ENCODE assay signal across 14 cellular contexts in the genomic region with DNA sequence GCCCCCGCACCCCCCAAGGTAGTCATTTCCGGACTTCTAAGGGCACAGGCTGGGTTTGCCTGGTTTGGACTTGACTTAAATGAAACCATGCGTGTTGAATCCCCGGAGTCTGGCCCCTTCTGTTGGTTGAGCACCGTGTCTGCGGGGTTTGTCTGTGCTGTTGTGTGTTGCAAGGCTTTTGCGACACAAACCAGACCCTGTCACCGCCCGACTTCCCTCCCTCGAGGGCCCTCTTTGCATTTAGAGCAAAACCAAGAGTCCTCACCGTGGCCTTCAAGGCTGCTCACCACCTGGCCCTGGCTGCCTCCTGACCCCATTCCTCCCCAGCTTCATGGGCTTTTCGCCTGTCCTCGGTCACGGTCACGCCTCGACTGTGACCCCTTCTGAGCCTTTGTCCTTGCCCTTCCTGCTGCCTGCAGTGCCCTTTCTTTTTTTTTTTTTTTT. TPM values are rescaled to one million over a fixed set of nuclear protein-coding genes. Genes with fewer than 3 reads are reported as not detected.
DNase-seq lines count a peak whose midpoint lies in the region; ATAC-seq and TF ChIP-seq lines count a peak whose summit lies in the region.
"Had no signal": no experiment of that assay in that cellular context is flagged by ENCODE, and none has a peak within 500 bp of the region (broad histone marks: within the 10 kb centered on the region; RNA-seq: fewer than 3 reads in every experiment).

No MANE protein-coding gene starts in this region.

- H3K27ac ChIP-seq in ACC112 (ENCODE audit: low read depth, low read length) (peak overlapping the region; percentile 99), fibroblast of lung (ENCODE audit: insufficient read depth, low read length) (peak overlapping the region; percentile 74), neuronal stem cell (replicated peaks; ENCODE audit: low read length) (no peak overlapping the region)
- H3K27ac ChIP-seq: parathyroid adenoma had no signal

- peaks cover 12% of the 10 kb centered on the region for H3K27me3 Mint-ChIP-seq in activated CD4-positive, alpha-beta memory T cell treated with anti-CD3 and anti-CD28 coated beads, Interleukin-2, amount 10 ng/mL, durations not matched to agents 7 days and 5 days

- peak; percentile 78 for DNase-seq in NOMO-1 treated with dmso at 0.1 percent for 144 hours (lab: John Stamatoyannopoulos, UW; ENCODE audit: unreplicated experiment)
- peak in 1 of 2 donors; percentile 60 for DNase-seq in fibroblast of lung (ENCODE audit: low read depth in 2 of 2)
- no peak for DNase-seq in neuronal stem cell (ENCODE audit: low spot score)
- no peak for DNase-seq in activated CD4-positive, alpha-beta memory T cell treated with anti-CD3 and anti-CD28 coated beads, Interleukin-2, amount 10 ng/mL, durations not matched to agents 7 days and 5 days
- no peak for DNase-seq in activated CD4-positive, alpha-beta T cell treated with anti-CD3 and anti-CD28 coated beads, Interleukin-2, amount 50 U/mL, for 1 hour
- DNase-seq in stimulated activated CD4-positive, alpha-beta T cell treated with anti-CD3 and anti-CD28 coated beads, Interleukin-2, amount 100 ng/mL, for 48 hours: no peak
- DNase-seq: activated CD4-positive, CD25-positive, alpha-beta regulatory T cell treated with anti-CD3 and anti-CD28 coated beads, Interleukin-2, amount 50 U/mL, for 72 hours; activated effector memory CD4-positive, alpha-beta T cell treated with anti-CD3 and anti-CD28 coated beads, Interleukin-2, amount 50 U/mL, for 16 hours; dorsolateral prefrontal cortex; GDM1; NCI-H1694 treated with DMSO at 0.1 percent for 48 hours had no signal

- H3K4me3 Mint-ChIP-seq in activated CD4-positive, alpha-beta memory T cell treated with anti-CD3 and anti-CD28 coated beads, Interleukin-2, amount 10 ng/mL, durations not matched to agents 7 days and 5 days: no peak overlapping the region

- TF ChIP-seq CTCF in fibroblast of lung (conservative IDR thresholded peaks at IDR 0.05 in 1 of 2, IDR thresholded peaks at IDR 0.05 in 1 of 2; ENCODE audit: low read depth in 1 of 2, low read length in 2 of 2): no peak

- no peak overlapping the region for H2BK5ac ChIP-seq in neuronal stem cell (ENCODE audit: low read length)

- ATAC-seq in HG03342 (IDR thresholded peaks at IDR 0.05; ENCODE audit: unreplicated experiment): no peak

- H3K18ac ChIP-seq in neuronal stem cell (ENCODE audit: low read length): no peak overlapping the region

- CTCF ChIA-PET in activated CD4-positive, alpha-beta memory T cell treated with anti-CD3 and anti-CD28 coated beads, Interleukin-2, amount 10 ng/mL, durations not matched to agents 7 days and 5 days (lab: Charles Lee): no interaction called here

- H3K4me1 ChIP-seq in ACC112 (ENCODE audit: control insufficient read depth, insufficient read depth, low read length, unreplicated experiment) (peaks cover 61% of the 10 kb centered on the region), fibroblast of lung (ENCODE audit: control insufficient read depth, extremely low read depth, insufficient read depth, low read length) (peaks cover 33% of the 10 kb centered on the region), neuronal stem cell (ENCODE audit: control insufficient read depth in 2 of 2, insufficient read depth in 1 of 2, low read depth in 1 of 2, low read length in 2 of 2) (peaks cover 1 to 6% of the 10 kb centered on the region in 2 donors)
- H3K4me1 ChIP-seq: parathyroid adenoma had no signal

- no peak overlapping the region for H3K27ac Mint-ChIP-seq in activated CD4-positive, alpha-beta memory T cell treated with anti-CD3 and anti-CD28 coated beads, Interleukin-2, amount 10 ng/mL, durations not matched to agents 7 days and 5 days

- no peak overlapping the region for H2BK12ac ChIP-seq in neuronal stem cell (ENCODE audit: low read length)

- H3K36me3 Mint-ChIP-seq in activated CD4-positive, alpha-beta memory T cell treated with anti-CD3 and anti-CD28 coated beads, Interleukin-2, amount 10 ng/mL, durations not matched to agents 7 days and 5 days (ENCODE audit: low read depth): no peaks in the 10 kb centered on the region

- H3K79me1 ChIP-seq in neuronal stem cell (ENCODE audit: low read depth, low read length): peaks cover 3% of the 10 kb centered on the region

- H3K4me2 ChIP-seq in fibroblast of lung (ENCODE audit: extremely low read depth, insufficient read depth, low read length) (no peak overlapping the region), neuronal stem cell (ENCODE audit: insufficient read depth, low read length, poor library complexity, severe bottlenecking) (no peak overlapping the region)

- H3K27me3 ChIP-seq in ACC112 (ENCODE audit: insufficient read depth, low read length): no peaks in the 10 kb centered on the region
- H3K27me3 ChIP-seq in fibroblast of lung (ENCODE audit: control insufficient read depth, insufficient read depth, low read length): no peaks in the 10 kb centered on the region
- H3K27me3 ChIP-seq in neuronal stem cell (ENCODE audit: control insufficient read depth in 3 of 3, insufficient read depth in 3 of 3, low read depth in 1 of 3, low read length in 3 of 3): peaks cover 0 to 51% (median 2%) of the 10 kb centered on the region in 3 experiments
- H3K27me3 ChIP-seq: dorsolateral prefrontal cortex had no signal

- H3K23ac ChIP-seq in neuronal stem cell (ENCODE audit: low read depth, low read length, poor library complexity): no peak overlapping the region

- H3K4ac ChIP-seq in neuronal stem cell (ENCODE audit: low read length): no peak overlapping the region

- peaks cover 24% of the 10 kb centered on the region for H3K79me2 ChIP-seq in ACC112 (ENCODE audit: control insufficient read depth, insufficient read depth, low read length, unreplicated experiment)
- H3K79me2 ChIP-seq in fibroblast of lung (ENCODE audit: control insufficient read depth, insufficient read depth, low read length): peaks cover 7% of the 10 kb centered on the region
- H3K79me2 ChIP-seq: parathyroid adenoma had no signal

- H3K4me3 ChIP-seq in ACC112 (ENCODE audit: low read depth, low read length) (no peak overlapping the region), fibroblast of lung (replicated peaks in 1 of 4; ENCODE audit: control extremely low read depth in 1 of 4, insufficient read depth in 1 of 4, low read depth in 3 of 4, low read length in 4 of 4) (no peak overlapping the region), neuronal stem cell (ENCODE audit: low read length in 2 of 2) (peak overlapping the region in 1 of 2 donors; percentile 38)
- H3K4me3 ChIP-seq: dorsolateral prefrontal cortex had no signal

- H2AFZ ChIP-seq in ACC112 (ENCODE audit: low read length, unreplicated experiment) (no peak overlapping the region), fibroblast of lung (ENCODE audit: low read length) (no peak overlapping the region), neuronal stem cell (ENCODE audit: low read length) (peak overlapping the region; percentile 15)
- H2AFZ ChIP-seq: parathyroid adenoma had no signal

- POLR2A ChIA-PET in activated CD4-positive, alpha-beta memory T cell treated with anti-CD3 and anti-CD28 coated beads, Interleukin-2, amount 10 ng/mL, durations not matched to agents 7 days and 5 days (lab: Charles Lee): no interaction called here

- no peak overlapping the region for H2BK120ac ChIP-seq in neuronal stem cell (ENCODE audit: low read depth, low read length)

- H2BK15ac ChIP-seq in neuronal stem cell (ENCODE audit: low read length): no peak overlapping the region

- H3K14ac ChIP-seq in neuronal stem cell (ENCODE audit: low read length): no peak overlapping the region

- WGBS in neuronal stem cell (ENCODE audit: extremely low coverage in 2 of 2, insufficient read length in 2 of 2, insufficient replicate concordance in 1 of 2), 2 donors: no CpG with 5 or more reads among the region's 16 CpGs

- H4K20me1 ChIP-seq in fibroblast of lung (ENCODE audit: control insufficient read depth, extremely low read depth, insufficient read depth, low read length): no peaks in the 10 kb centered on the region

- H3K9me3 ChIP-seq in fibroblast of lung (ENCODE audit: control insufficient read depth, insufficient read depth, low read depth, low read length) (no peaks in the 10 kb centered on the region), neuronal stem cell (replicated peaks in 1 of 2; ENCODE audit: control insufficient read depth in 2 of 2, insufficient read depth in 1 of 2, low read depth in 1 of 2, low read length in 2 of 2) (no peaks in the 10 kb centered on the region)

- H2AK5ac ChIP-seq in neuronal stem cell (ENCODE audit: low read depth, low read length): no peak overlapping the region

- H4K91ac ChIP-seq in neuronal stem cell (ENCODE audit: low read depth, low read length, poor library complexity): no peak overlapping the region

- H3K36me3 ChIP-seq in ACC112 (ENCODE audit: insufficient read depth, low read length): 0 out of 2 replicates have a peak, but pooled peaks cover 3% of the 10 kb centered on the region
- H3K36me3 ChIP-seq in fibroblast of lung (ENCODE audit: control insufficient read depth, insufficient read depth, low read length): no peaks in the 10 kb centered on the region
- H3K36me3 ChIP-seq in neuronal stem cell (replicated peaks in 1 of 2; ENCODE audit: control insufficient read depth in 2 of 2, insufficient read depth in 2 of 2, low read length in 2 of 2): no peaks in the 10 kb centered on the region

- H4K8ac ChIP-seq in neuronal stem cell (ENCODE audit: low read depth, low read length): no peak overlapping the region

- no peaks in the 10 kb centered on the region for H3K9me3 Mint-ChIP-seq in activated CD4-positive, alpha-beta memory T cell treated with anti-CD3 and anti-CD28 coated beads, Interleukin-2, amount 10 ng/mL, durations not matched to agents 7 days and 5 days

- peak overlapping the region; percentile 48 for H3K9ac ChIP-seq in fibroblast of lung (ENCODE audit: insufficient read depth, low read length)
- H3K9ac ChIP-seq in neuronal stem cell (ENCODE audit: low read depth, low read length, poor library complexity): no peak overlapping the region
- H3K9ac ChIP-seq: parathyroid adenoma had no signal

- no peaks in the 10 kb centered on the region for H3K4me1 Mint-ChIP-seq in activated CD4-positive, alpha-beta memory T cell treated with anti-CD3 and anti-CD28 coated beads, Interleukin-2, amount 10 ng/mL, durations not matched to agents 7 days and 5 days

RNA-seq across cellular contexts. Expression of gene CRISPLD2, which starts 7.4 kb away (rescaled TPM):
- 34.9 and 37.0 TPM in 2 replicates for total RNA-seq in fibroblast of lung
- 11.8 and 96.2 TPM in 2 replicates for polyA plus RNA-seq in fibroblast of lung
- 7.1 and 70.6 TPM in 2 replicates for polyA plus RNA-seq in fibroblast of lung (2012)
- 16.4 and 88.9 TPM in 2 replicates for polyA minus RNA-seq in fibroblast of lung (ENCODE audit: low replicate concordance)
- 0.14 TPM for polyA plus RNA-seq in neuronal stem cell (2013, experiment 1 of 2)
- 0.12 TPM for polyA plus RNA-seq in neuronal stem cell (2013, experiment 2 of 2)
- total RNA-seq in activated CD4-positive, alpha-beta memory T cell treated with anti-CD3 and anti-CD28 coated beads, Interleukin-2, amount 10 ng/mL, durations not matched to agents 7 days and 5 days: under 1 TPM; 0.18 to 0.23 TPM

Comparison
In these comparisons a context has a peak if more than half of its experiments do, and no peak if none do; other contexts are left out.
1. RNA of gene CRISPLD2, which starts 7.4 kb away (total RNA-seq): 34.9 to 37.0 TPM in fibroblast of lung; 0.18 to 0.23 TPM in activated CD4-positive, alpha-beta memory T cell treated with anti-CD3 and anti-CD28 coated beads, Interleukin-2, amount 10 ng/mL, durations not matched to agents 7 days and 5 days; every median in the first group is over 10 times any median in the second.